Comparison of ENCODE assay signal across 2 cellular contexts in the genomic region with DNA sequence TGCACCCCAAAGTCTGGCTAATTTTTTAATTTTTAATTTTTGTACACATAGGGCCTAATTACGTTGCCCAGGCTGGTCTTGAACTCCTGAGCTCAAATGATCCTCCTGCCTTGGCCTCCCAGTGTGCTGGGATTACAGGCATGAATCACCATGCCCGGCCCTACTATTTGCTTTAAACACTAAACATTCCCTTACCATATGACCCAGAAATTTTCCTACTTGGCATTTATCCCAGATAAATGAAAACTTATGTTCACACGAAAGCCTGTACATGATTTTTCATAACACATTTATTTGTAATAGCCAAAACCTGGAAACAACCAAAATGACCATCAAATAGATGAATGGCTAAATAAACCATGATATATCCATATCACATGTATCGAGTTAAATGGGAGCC.
TF ChIP-seq lines count a peak whose summit lies in the region.

No MANE protein-coding gene starts in this region.

TF ChIP-seq in A549, 52 proteins besides CTCF, POLR2A, EP300 and RAD21 (continued from another document):
- TF ChIP-seq MAZ (IDR thresholded peaks at IDR 0.05; ENCODE audit: borderline replicate concordance, low read depth, low read length) = no peak

TF ChIP-seq in HepG2, 621 proteins besides CTCF, POLR2A, EP300 and RAD21 (continued from another document):
- TF ChIP-seq GTF3A (CRISPR knock-in tag; conservative IDR thresholded peaks at IDR 0.05) (no peak), ZNF160 (CRISPR knock-in tag; IDR thresholded peaks at IDR 0.05) (no peak), TMF1 (CRISPR knock-in tag; IDR thresholded peaks at IDR 0.05; ENCODE audit: low read depth) (no peak), ZNF557 (CRISPR knock-in tag; IDR thresholded peaks at IDR 0.05) (no peak), CBX5 (CRISPR knock-in tag; IDR thresholded peaks at IDR 0.05; ENCODE audit: borderline replicate concordance) (no peak), ZNF598 (CRISPR knock-in tag; IDR thresholded peaks at IDR 0.05; ENCODE audit: borderline replicate concordance) (no peak), ZNF484 (CRISPR knock-in tag; IDR thresholded peaks at IDR 0.05; ENCODE audit: borderline replicate concordance, low read depth) (no peak), ZNF552 (CRISPR knock-in tag; IDR thresholded peaks at IDR 0.05; ENCODE audit: borderline replicate concordance) (no peak), TBP (CRISPR knock-in tag; IDR thresholded peaks at IDR 0.05) (no peak), ISX (CRISPR knock-in tag; conservative IDR thresholded peaks at IDR 0.05) (no peak), ZNF629 (CRISPR knock-in tag; conservative IDR thresholded peaks at IDR 0.05) (no peak), ZNF773 (CRISPR knock-in tag; IDR thresholded peaks at IDR 0.05; ENCODE audit: borderline replicate concordance) (no peak)
- TF ChIP-seq, protein P1, sequence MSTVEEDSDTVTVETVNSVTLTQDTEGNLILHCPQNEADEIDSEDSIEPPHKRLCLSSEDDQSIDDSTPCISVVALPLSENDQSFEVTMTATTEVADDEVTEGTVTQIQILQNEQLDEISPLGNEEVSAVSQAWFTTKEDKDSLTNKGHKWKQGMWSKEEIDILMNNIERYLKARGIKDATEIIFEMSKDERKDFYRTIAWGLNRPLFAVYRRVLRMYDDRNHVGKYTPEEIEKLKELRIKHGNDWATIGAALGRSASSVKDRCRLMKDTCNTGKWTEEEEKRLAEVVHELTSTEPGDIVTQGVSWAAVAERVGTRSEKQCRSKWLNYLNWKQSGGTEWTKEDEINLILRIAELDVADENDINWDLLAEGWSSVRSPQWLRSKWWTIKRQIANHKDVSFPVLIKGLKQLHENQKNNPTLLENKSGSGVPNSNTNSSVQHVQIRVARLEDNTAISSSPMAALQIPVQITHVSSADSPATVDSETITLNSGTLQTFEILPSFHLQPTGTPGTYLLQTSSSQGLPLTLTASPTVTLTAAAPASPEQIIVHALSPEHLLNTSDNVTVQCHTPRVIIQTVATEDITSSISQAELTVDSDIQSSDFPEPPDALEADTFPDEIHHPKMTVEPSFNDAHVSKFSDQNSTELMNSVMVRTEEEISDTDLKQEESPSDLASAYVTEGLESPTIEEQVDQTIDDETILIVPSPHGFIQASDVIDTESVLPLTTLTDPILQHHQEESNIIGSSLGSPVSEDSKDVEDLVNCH (CRISPR knock-in tag; IDR thresholded peaks at IDR 0.05) = no peak
- TF ChIP-seq, protein P2, sequence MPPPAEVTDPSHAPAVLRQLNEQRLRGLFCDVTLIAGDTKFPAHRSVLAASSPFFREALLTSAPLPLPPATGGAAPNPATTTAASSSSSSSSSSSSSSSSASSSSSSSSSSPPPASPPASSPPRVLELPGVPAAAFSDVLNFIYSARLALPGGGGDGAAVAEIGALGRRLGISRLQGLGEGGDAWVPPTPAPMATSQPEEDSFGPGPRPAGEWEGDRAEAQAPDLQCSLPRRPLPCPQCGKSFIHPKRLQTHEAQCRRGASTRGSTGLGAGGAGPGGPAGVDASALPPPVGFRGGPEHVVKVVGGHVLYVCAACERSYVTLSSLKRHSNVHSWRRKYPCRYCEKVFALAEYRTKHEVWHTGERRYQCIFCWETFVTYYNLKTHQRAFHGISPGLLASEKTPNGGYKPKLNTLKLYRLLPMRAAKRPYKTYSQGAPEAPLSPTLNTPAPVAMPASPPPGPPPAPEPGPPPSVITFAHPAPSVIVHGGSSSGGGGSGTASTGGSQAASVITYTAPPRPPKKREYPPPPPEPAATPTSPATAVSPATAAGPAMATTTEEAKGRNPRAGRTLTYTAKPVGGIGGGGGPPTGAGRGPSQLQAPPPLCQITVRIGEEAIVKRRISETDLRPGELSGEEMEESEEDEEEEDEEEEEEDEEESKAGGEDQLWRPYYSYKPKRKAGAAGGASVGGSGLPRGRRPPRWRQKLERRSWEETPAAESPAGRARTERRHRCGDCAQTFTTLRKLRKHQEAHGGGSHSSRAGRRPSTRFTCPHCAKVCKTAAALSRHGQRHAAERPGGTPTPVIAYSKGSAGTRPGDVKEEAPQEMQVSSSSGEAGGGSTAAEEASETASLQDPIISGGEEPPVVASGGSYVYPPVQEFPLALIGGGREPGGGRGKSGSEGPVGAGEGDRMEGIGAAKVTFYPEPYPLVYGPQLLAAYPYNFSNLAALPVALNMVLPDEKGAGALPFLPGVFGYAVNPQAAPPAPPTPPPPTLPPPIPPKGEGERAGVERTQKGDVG (CRISPR knock-in tag; IDR thresholded peaks at IDR 0.05; ENCODE audit: borderline replicate concordance) = no peak
- TF ChIP-seq, protein P3, sequence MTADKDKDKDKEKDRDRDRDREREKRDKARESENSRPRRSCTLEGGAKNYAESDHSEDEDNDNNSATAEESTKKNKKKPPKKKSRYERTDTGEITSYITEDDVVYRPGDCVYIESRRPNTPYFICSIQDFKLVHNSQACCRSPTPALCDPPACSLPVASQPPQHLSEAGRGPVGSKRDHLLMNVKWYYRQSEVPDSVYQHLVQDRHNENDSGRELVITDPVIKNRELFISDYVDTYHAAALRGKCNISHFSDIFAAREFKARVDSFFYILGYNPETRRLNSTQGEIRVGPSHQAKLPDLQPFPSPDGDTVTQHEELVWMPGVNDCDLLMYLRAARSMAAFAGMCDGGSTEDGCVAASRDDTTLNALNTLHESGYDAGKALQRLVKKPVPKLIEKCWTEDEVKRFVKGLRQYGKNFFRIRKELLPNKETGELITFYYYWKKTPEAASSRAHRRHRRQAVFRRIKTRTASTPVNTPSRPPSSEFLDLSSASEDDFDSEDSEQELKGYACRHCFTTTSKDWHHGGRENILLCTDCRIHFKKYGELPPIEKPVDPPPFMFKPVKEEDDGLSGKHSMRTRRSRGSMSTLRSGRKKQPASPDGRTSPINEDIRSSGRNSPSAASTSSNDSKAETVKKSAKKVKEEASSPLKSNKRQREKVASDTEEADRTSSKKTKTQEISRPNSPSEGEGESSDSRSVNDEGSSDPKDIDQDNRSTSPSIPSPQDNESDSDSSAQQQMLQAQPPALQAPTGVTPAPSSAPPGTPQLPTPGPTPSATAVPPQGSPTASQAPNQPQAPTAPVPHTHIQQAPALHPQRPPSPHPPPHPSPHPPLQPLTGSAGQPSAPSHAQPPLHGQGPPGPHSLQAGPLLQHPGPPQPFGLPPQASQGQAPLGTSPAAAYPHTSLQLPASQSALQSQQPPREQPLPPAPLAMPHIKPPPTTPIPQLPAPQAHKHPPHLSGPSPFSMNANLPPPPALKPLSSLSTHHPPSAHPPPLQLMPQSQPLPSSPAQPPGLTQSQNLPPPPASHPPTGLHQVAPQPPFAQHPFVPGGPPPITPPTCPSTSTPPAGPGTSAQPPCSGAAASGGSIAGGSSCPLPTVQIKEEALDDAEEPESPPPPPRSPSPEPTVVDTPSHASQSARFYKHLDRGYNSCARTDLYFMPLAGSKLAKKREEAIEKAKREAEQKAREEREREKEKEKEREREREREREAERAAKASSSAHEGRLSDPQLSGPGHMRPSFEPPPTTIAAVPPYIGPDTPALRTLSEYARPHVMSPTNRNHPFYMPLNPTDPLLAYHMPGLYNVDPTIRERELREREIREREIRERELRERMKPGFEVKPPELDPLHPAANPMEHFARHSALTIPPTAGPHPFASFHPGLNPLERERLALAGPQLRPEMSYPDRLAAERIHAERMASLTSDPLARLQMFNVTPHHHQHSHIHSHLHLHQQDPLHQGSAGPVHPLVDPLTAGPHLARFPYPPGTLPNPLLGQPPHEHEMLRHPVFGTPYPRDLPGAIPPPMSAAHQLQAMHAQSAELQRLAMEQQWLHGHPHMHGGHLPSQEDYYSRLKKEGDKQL (CRISPR knock-in tag; IDR thresholded peaks at IDR 0.05; ENCODE audit: low read depth) = no peak
- TF ChIP-seq, protein P4, sequence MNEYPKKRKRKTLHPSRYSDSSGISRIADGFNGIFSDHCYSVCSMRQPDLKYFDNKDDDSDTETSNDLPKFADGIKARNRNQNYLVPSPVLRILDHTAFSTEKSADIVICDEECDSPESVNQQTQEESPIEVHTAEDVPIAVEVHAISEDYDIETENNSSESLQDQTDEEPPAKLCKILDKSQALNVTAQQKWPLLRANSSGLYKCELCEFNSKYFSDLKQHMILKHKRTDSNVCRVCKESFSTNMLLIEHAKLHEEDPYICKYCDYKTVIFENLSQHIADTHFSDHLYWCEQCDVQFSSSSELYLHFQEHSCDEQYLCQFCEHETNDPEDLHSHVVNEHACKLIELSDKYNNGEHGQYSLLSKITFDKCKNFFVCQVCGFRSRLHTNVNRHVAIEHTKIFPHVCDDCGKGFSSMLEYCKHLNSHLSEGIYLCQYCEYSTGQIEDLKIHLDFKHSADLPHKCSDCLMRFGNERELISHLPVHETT (CRISPR knock-in tag; conservative IDR thresholded peaks at IDR 0.05) = no peak
